ENCODE assay signal across 3 cellular contexts in the genomic region with DNA sequence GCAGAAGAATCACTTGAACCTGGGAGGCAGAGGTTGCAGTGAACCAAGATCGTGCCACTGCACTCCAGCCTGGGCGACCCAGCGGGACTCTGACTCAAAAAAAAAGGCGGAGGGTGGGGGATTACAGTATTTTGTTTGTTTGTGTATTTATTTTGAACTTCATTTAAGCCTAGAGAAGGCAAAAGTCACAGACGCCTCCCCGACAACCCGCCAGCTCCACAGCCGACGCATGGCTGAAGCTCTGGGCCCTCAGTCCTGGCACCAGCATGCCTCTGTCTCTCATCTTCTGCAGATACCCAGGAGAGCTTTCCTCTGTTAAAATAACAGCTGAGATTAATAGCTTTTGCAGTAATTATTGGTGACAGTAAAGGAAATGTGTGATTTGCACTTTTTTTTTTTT.
"Had no signal": no experiment of that assay in that cellular context is flagged by ENCODE, and none has a peak within 500 bp of the region (broad histone marks: within the 10 kb centered on the region; RNA-seq: fewer than 3 reads in every experiment).

No MANE protein-coding gene starts in this region.

- ATAC-seq: GM12878 had no signal

- H3K4me3 ChIP-seq: GM12878 had no signal

- DNase-seq: GDM1, GF-D8 had no signal
